ENCODE assay signal across 3 cellular contexts in the genomic region with DNA sequence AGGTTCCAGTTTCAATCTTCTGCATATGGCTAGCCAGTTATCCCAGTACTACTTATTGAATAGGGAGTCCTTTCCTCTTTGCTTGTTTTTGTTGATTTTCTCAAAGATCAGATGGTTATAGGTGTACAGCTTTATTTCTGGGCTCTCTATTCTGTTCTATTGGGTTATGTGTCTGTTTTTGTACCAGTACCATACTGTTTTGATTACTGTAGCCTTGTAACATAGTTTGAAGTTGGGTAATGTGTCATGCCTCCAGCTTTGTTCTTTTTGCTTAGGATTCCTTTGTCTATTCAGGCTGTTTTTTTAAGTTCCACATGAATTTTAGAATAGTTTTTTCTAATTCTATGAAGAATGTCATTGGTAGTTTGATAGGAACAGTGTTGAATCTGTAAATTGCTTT.
A peak's percentile ranks its signal among the peaks of the same experiment; 100 is the strongest.
TF ChIP-seq lines count a peak whose summit lies in the region.

No MANE protein-coding gene starts in this region.

TF ChIP-seq in HCT116, 20 proteins besides CTCF, POLR2A, EP300 and RAD21:
- TF ChIP-seq CBX3 (IDR thresholded peaks at IDR 0.05; ENCODE audit: low read depth), result peak; percentile 50; the same call in 1 of the 2 replicates

TF ChIP-seq in HEK293, 187 proteins besides CTCF, POLR2A, EP300 and RAD21:
- TF ChIP-seq, protein P1, sequence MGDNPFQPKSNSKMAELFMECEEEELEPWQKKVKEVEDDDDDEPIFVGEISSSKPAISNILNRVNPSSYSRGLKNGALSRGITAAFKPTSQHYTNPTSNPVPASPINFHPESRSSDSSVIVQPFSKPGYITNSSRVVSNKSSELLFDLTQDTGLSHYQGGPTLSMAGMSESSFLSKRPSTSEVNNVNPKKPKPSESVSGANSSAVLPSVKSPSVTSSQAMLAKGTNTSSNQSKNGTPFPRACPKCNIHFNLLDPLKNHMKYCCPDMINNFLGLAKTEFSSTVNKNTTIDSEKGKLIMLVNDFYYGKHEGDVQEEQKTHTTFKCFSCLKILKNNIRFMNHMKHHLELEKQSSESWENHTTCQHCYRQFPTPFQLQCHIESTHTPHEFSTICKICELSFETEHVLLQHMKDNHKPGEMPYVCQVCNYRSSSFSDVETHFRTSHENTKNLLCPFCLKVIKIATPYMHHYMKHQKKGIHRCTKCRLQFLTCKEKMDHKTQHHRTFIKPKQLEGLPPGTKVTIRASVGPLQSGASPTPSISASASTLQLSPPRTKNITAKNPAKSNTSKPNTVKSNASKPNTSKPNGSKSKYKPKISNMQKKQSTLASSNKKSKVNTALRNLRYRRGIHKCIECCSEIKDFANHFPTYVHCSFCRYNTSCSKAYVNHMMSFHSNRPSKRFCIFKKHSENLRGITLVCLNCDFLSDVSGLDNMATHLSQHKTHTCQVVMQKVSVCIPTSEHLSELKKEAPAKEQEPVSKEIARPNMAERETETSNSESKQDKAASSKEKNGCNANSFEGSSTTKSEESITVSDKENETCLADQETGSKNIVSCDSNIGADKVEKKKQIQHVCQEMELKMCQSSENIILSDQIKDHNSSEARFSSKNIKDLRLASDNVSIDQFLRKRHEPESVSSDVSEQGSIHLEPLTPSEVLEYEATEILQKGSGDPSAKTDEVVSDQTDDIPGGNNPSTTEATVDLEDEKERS (tag by site-specific recombination; IDR thresholded peaks at IDR 0.05), result peak; percentile 76; the same call in 1 of the 2 replicates

TF ChIP-seq in K562, 482 proteins besides CTCF, POLR2A, EP300 and RAD21:
- TF ChIP-seq TRIM28 (IDR thresholded peaks at IDR 0.05) (peak; percentile 65), BCOR (IDR thresholded peaks at IDR 0.05) (peak; percentile 61; the same call in 1 of the 2 replicates), RBM25 (IDR thresholded peaks at IDR 0.05; ENCODE audit: low read depth, low read length, severe bottlenecking) (peak; percentile 74)
